8 cellular contexts compared by ENCODE assay signal in genomic region chr12:10214877-10215267, GRCh38. TPM values are rescaled to one million over a fixed set of nuclear protein-coding genes. Genes with fewer than 3 reads are reported as not detected.
DNase-seq lines count a peak whose midpoint lies in the region; ATAC-seq and TF ChIP-seq lines count a peak whose summit lies in the region.

No MANE protein-coding gene starts in this region.

- peak overlapping the region in 9 of 10 donors; percentile 35 to 98 (median 95) for H3K4me3 Mint-ChIP-seq in naive thymus-derived CD4-positive, alpha-beta T cell
- H3K4me3 Mint-ChIP-seq in activated CD4-positive, alpha-beta memory T cell treated with anti-CD3 and anti-CD28 coated beads for 36 hours: no peak overlapping the region

- H3K27me3 Mint-ChIP-seq in naive thymus-derived CD4-positive, alpha-beta T cell: peaks cover 0 to 28% (median 0%) of the 10 kb centered on the region in 5 donors
- H3K27me3 Mint-ChIP-seq in activated CD4-positive, alpha-beta memory T cell treated with anti-CD3 and anti-CD28 coated beads for 36 hours: no peaks in the 10 kb centered on the region

- no peak overlapping the region for H2AFZ ChIP-seq in MM.1S (ENCODE audit: low read length)

- H3K9me2 ChIP-seq in MM.1S (replicated peaks; ENCODE audit: insufficient read depth, low read length): no peaks in the 10 kb centered on the region

- H3K9me3 ChIP-seq in AG04450 (ENCODE audit: control insufficient read depth, insufficient read depth, low read length) (no peaks in the 10 kb centered on the region; the same call in 1 of the 2 replicates), MM.1S (replicated peaks; ENCODE audit: insufficient read depth, low read length) (no peaks in the 10 kb centered on the region), duodenal mucosa (ENCODE audit: control insufficient read depth in 1 of 2, low read length in 2 of 2) (no peaks in the 10 kb centered on the region)
- no peaks in the 10 kb centered on the region for H3K9me3 ChIP-seq in naive thymus-derived CD4-positive, alpha-beta T cell (ENCODE audit: control insufficient read depth in 2 of 3, low read length in 3 of 3)

- no peaks in the 10 kb centered on the region for H4K20me1 ChIP-seq in MM.1S (ENCODE audit: insufficient read depth, low read length)

- H3K4me2 ChIP-seq in MM.1S (ENCODE audit: low read depth, low read length): 0 out of 2 replicates have a peak overlapping the region, but pooled peaks have one; percentile 72

- H3K79me2 ChIP-seq in MM.1S (ENCODE audit: low read length): 0 out of 2 replicates have a peak, but pooled peaks cover 7% of the 10 kb centered on the region

- H3K27ac Mint-ChIP-seq in naive thymus-derived CD4-positive, alpha-beta T cell: peak overlapping the region in 5 of 9 donors; percentile 91 to 97 (median 94)
- no peak overlapping the region for H3K27ac Mint-ChIP-seq in activated CD4-positive, alpha-beta memory T cell treated with anti-CD3 and anti-CD28 coated beads for 36 hours

- peaks cover 0 to 4% (median 0%) of the 10 kb centered on the region in 11 donors for H3K9me3 Mint-ChIP-seq in naive thymus-derived CD4-positive, alpha-beta T cell
- no peaks in the 10 kb centered on the region for H3K9me3 Mint-ChIP-seq in activated CD4-positive, alpha-beta memory T cell treated with anti-CD3 and anti-CD28 coated beads for 36 hours

- POLR2A ChIA-PET in AG04450 (lab: Yijun Ruan, JAX): interaction anchor here (2.9 kb wide), 1 partner anchor 62 kb away, joined by 21 read pairs; no protein-coding TSS in a partner anchor
- POLR2A ChIA-PET in naive thymus-derived CD4-positive, alpha-beta T cell (lab: Charles Lee): interaction anchor here (0.7 to 0.8 kb wide), 2 partner anchors 9 to 397 kb away, joined by 3 read pairs; no protein-coding TSS in a partner anchor
- POLR2A ChIA-PET in activated CD4-positive, alpha-beta memory T cell treated with anti-CD3 and anti-CD28 coated beads for 36 hours (lab: Charles Lee): no interaction called here

- H3K4me1 ChIP-seq in MM.1S (ENCODE audit: low read length): peaks cover 15% of the 10 kb centered on the region
- peaks cover 12 to 15% of the 10 kb centered on the region in 2 donors for H3K4me1 ChIP-seq in duodenal mucosa (ENCODE audit: control insufficient read depth in 1 of 2, insufficient read depth in 2 of 2, low read length in 2 of 2)
- H3K4me1 ChIP-seq in naive thymus-derived CD4-positive, alpha-beta T cell (ENCODE audit: control insufficient read depth in 2 of 2, insufficient read depth in 2 of 2, low read length in 2 of 2): peaks cover 12 to 22% of the 10 kb centered on the region in 2 donors

- intact Hi-C loops in naive thymus-derived CD4-positive, alpha-beta T cell (cut with micrococcal nuclease): loop anchor here (5.0 to 10.0 kb wide), 6 partner anchors 150 to 1860 kb away; partner anchors contain the start of gene BCL2L14 (in 1 of the 2)
- intact Hi-C loops in activated CD4-positive, alpha-beta memory T cell treated with anti-CD3 and anti-CD28 coated beads for 36 hours (cut with micrococcal nuclease): loop anchor here (5.0 to 10.0 kb wide), 3 partner anchors 270 to 1790 kb away; partner anchors contain the start of gene CLEC2B

- no peak for TF ChIP-seq CTCF in AG04450 (IDR thresholded peaks at IDR 0.05; ENCODE audit: low read depth, low read length)
- TF ChIP-seq CTCF in MM.1S (IDR thresholded peaks at IDR 0.05; ENCODE audit: low read length): no peak

- H3K4me1 Mint-ChIP-seq in naive thymus-derived CD4-positive, alpha-beta T cell: peaks cover 14 to 31% (median 25%) of the 10 kb centered on the region in 7 donors
- peaks cover 24% of the 10 kb centered on the region for H3K4me1 Mint-ChIP-seq in activated CD4-positive, alpha-beta memory T cell treated with anti-CD3 and anti-CD28 coated beads for 36 hours (ENCODE audit: low read depth)

- DNase-seq in AG04450 (ENCODE audit: low read depth, low spot score) (no peak), MM.1S (no peak), germinal center (ENCODE audit: low spot score) (no peak), A172 (ENCODE audit: low spot score) (no peak)
- DNase-seq in naive thymus-derived CD4-positive, alpha-beta T cell: no peak
- no peak for DNase-seq in activated CD4-positive, alpha-beta memory T cell treated with anti-CD3 and anti-CD28 coated beads for 36 hours

- H3K27me3 ChIP-seq in AG04450 (ENCODE audit: control insufficient read depth, insufficient read depth, low read length): no peaks in the 10 kb centered on the region
- H3K27me3 ChIP-seq in MM.1S (replicated peaks; ENCODE audit: insufficient read depth, low read length): peaks cover 6% of the 10 kb centered on the region
- no peaks in the 10 kb centered on the region for H3K27me3 ChIP-seq in duodenal mucosa (ENCODE audit: control insufficient read depth in 1 of 2, insufficient read depth in 2 of 2, low read length in 2 of 2)
- no peaks in the 10 kb centered on the region for H3K27me3 ChIP-seq in naive thymus-derived CD4-positive, alpha-beta T cell (ENCODE audit: control insufficient read depth in 2 of 2, insufficient read depth in 2 of 2, low read length in 2 of 2)

- H3K36me3 ChIP-seq in MM.1S (replicated peaks; ENCODE audit: insufficient read depth, low read length) (no peaks in the 10 kb centered on the region), duodenal mucosa (ENCODE audit: control insufficient read depth in 1 of 2, insufficient read depth in 2 of 2, low read length in 2 of 2) (peaks cover 0 to 4% of the 10 kb centered on the region in 2 donors)
- H3K36me3 ChIP-seq in naive thymus-derived CD4-positive, alpha-beta T cell (ENCODE audit: control insufficient read depth in 2 of 3, insufficient read depth in 3 of 3, low read length in 3 of 3): peaks cover 0 to 7% (median 0%) of the 10 kb centered on the region in 3 experiments

- ATAC-seq in naive thymus-derived CD4-positive, alpha-beta T cell: no peak
- no peak for ATAC-seq in HG02970 (IDR thresholded peaks at IDR 0.05; ENCODE audit: low FRiP score, unreplicated experiment)

- H3K27ac ChIP-seq in AG04450 (ENCODE audit: low read depth, low read length): peak overlapping the region; percentile 41
- H3K27ac ChIP-seq in MM.1S (ENCODE audit: low read length): no peak overlapping the region
- peak overlapping the region; percentile 65 for H3K27ac ChIP-seq in duodenal mucosa (ENCODE audit: low read depth, low read length)
- H3K27ac ChIP-seq in naive thymus-derived CD4-positive, alpha-beta T cell (ENCODE audit: low read depth, low read length): no peak overlapping the region

- peaks cover 14% of the 10 kb centered on the region for H3F3A ChIP-seq in MM.1S (ENCODE audit: insufficient read depth, low read length)

- H3K9ac ChIP-seq in MM.1S (ENCODE audit: low read length) (no peak overlapping the region), duodenal mucosa (ENCODE audit: low read depth in 1 of 2, low read length in 2 of 2) (peak overlapping the region in 1 of 2 donors; percentile 90)

- H3K36me3 Mint-ChIP-seq in naive thymus-derived CD4-positive, alpha-beta T cell: peaks cover 0 to 2% (median 0%) of the 10 kb centered on the region in 5 donors
- no peaks in the 10 kb centered on the region for H3K36me3 Mint-ChIP-seq in activated CD4-positive, alpha-beta memory T cell treated with anti-CD3 and anti-CD28 coated beads for 36 hours

- CTCF ChIA-PET in AG04450 (lab: Charles Lee): interaction anchor here (1.0 to 4.4 kb wide), 4 partner anchors 21 to 464 kb away, joined by 3 to 36 read pairs (median 8); partner anchors contain the start of gene CLEC12B
- CTCF ChIA-PET in naive thymus-derived CD4-positive, alpha-beta T cell (lab: Charles Lee): no interaction called here
- CTCF ChIA-PET in activated CD4-positive, alpha-beta memory T cell treated with anti-CD3 and anti-CD28 coated beads for 36 hours (lab: Charles Lee): interaction anchor here (0.7 to 1.9 kb wide), 3 partner anchors 62 to 426 kb away, joined by 3 to 7 read pairs (median 3); no protein-coding TSS in a partner anchor

- H3K4me3 ChIP-seq in AG04450 (ENCODE audit: low read depth, low read length) (peak overlapping the region; percentile 100), MM.1S (ENCODE audit: low read length) (no peak overlapping the region), duodenal mucosa (ENCODE audit: low read depth in 1 of 2, low read length in 2 of 2) (peak overlapping the region; percentile 72 to 86)
- peak overlapping the region; percentile 9 for H3K4me3 ChIP-seq in naive thymus-derived CD4-positive, alpha-beta T cell (ENCODE audit: low read length)

RNA-seq across cellular contexts. Expression of gene GABARAPL1, which starts 2.2 kb away (rescaled TPM):
- 181 and 196 TPM in 2 replicates for polyA plus RNA-seq in AG04450 (2011; rRNA removed)
- polyA minus RNA-seq in AG04450 (2011; rRNA and poly(A)+ RNA removed): 108 and 117 TPM in 2 replicates
- 100 to 1,000 TPM in 2 of 5 experiments, 10 to 100 TPM in 2, 1 to 10 TPM in 1; 3.7 to 165 (median 29.4) TPM for total RNA-seq in naive thymus-derived CD4-positive, alpha-beta T cell
- 10 to 100 TPM; 14.7 to 14.9 TPM for polyA plus RNA-seq in naive thymus-derived CD4-positive, alpha-beta T cell
- total RNA-seq in A172 (2014; rRNA removed; shearing (Covaris generic)): 20.4 and 20.8 TPM in 2 replicates
- 1 to 10 TPM; 7.2 to 8.9 TPM for total RNA-seq in activated CD4-positive, alpha-beta memory T cell treated with anti-CD3 and anti-CD28 coated beads for 36 hours

RNA-seq across cellular contexts. Expression of gene TMEM52B, which starts 36.0 kb away (rescaled TPM):
- 7.2 and 8.3 TPM in 2 replicates for polyA plus RNA-seq in AG04450 (2011; rRNA removed)
- polyA minus RNA-seq in AG04450 (2011; rRNA and poly(A)+ RNA removed): 3.6 and 10.0 TPM in 2 replicates
- total RNA-seq in naive thymus-derived CD4-positive, alpha-beta T cell: under 1 TPM in 1 of 5 experiments, not detected in 4; 0.47 TPM
- not detected for polyA plus RNA-seq in naive thymus-derived CD4-positive, alpha-beta T cell
- total RNA-seq in A172 (2014; rRNA removed; shearing (Covaris generic)): 3.4 and 10.9 TPM in 2 replicates
- not detected for total RNA-seq in activated CD4-positive, alpha-beta memory T cell treated with anti-CD3 and anti-CD28 coated beads for 36 hours

RNA-seq across cellular contexts. Expression of gene OLR1, which starts 42.9 kb away (rescaled TPM):
- 13.0 and 15.3 TPM in 2 replicates for polyA plus RNA-seq in AG04450 (2011; rRNA removed)
- polyA minus RNA-seq in AG04450 (2011; rRNA and poly(A)+ RNA removed): 3.4 and 6.0 TPM in 2 replicates
- total RNA-seq in naive thymus-derived CD4-positive, alpha-beta T cell: 1 to 10 TPM in 2 of 5 experiments, not detected in 3; 3.1 to 4.0 TPM
- not detected for polyA plus RNA-seq in naive thymus-derived CD4-positive, alpha-beta T cell
- total RNA-seq in A172 (2014; rRNA removed; shearing (Covaris generic)): 26.5 and 27.9 TPM in 2 replicates
- total RNA-seq in activated CD4-positive, alpha-beta memory T cell treated with anti-CD3 and anti-CD28 coated beads for 36 hours: not detected

Comparison
In these comparisons a context has a peak if more than half of its experiments do, and no peak if none do; other contexts are left out.
1. H3K27ac ChIP-seq: peak in AG04450 (single experiment) and duodenal mucosa (single experiment); none in MM.1S (single experiment) and naive thymus-derived CD4-positive, alpha-beta T cell (single experiment).